ENCODE assay signal across 8 cellular contexts in genomic region chr17:45500478-45500877, GRCh38. TPM values are rescaled to one million over a fixed set of nuclear protein-coding genes. Genes with fewer than 3 reads are reported as not detected.
DNase-seq lines count a peak whose midpoint lies in the region; ATAC-seq, FAIRE-seq and TF ChIP-seq lines count a peak whose summit lies in the region.
"Not testable (repeated sequence)": the region's sequence is repeated elsewhere in the genome, so short reads cannot be mapped to it uniquely, and the experiment has no call there.

No MANE protein-coding gene starts in this region.

- not testable (repeated sequence) for H3K4me3 Mint-ChIP-seq in MCF 10A (ENCODE audit: unreplicated experiment)

- not testable (repeated sequence) for H3K56ac ChIP-seq in IMR-90 (ENCODE audit: extremely low read depth, insufficient read depth, low read length)

- ATAC-seq in A549, result peak; percentile 68 to 74
- peak; percentile 81 for ATAC-seq in IMR-90 (ENCODE audit: low read depth)
- peak in 6 of 8 donors; percentile 33 to 91 (median 76) for ATAC-seq in heart right ventricle
- peak; percentile 50 to 78 (median 66) for ATAC-seq in right lobe of liver
- peak; percentile 94 to 97 for ATAC-seq in gastrocnemius medialis

- H4K5ac ChIP-seq in IMR-90 (ENCODE audit: low read depth, low read length), result peak overlapping the region; percentile 69; the same call in 1 of the 2 replicates

- POLR2A ChIA-PET in A549 (lab: Yijun Ruan, JAX); IMR-90 (lab: Charles Lee; ENCODE audit: unreplicated experiment): not testable (repeated sequence)
- POLR2A ChIA-PET in MCF 10A (lab: Yijun Ruan, JAX), result interaction anchor here (0.6 kb wide), 1 partner anchor 188 kb away, joined by 3 read pairs; no protein-coding TSS in a partner anchor

- not testable (repeated sequence) for H3K14ac ChIP-seq in IMR-90 (replicated peaks; ENCODE audit: low read depth, low read length)

- TF ChIP-seq RAD21 in A549 (conservative IDR thresholded peaks at IDR 0.05 in 1 of 2, IDR thresholded peaks at IDR 0.05 in 1 of 2); IMR-90 (IDR thresholded peaks at IDR 0.05; ENCODE audit: low read length): not testable (repeated sequence)

- H3K18ac ChIP-seq in IMR-90 (ENCODE audit: low read depth, low read length), result peak overlapping the region; percentile 44; the same call in 1 of the 2 replicates

- not testable (repeated sequence) for H4K91ac ChIP-seq in IMR-90 (ENCODE audit: insufficient read depth, low read depth, low read length)

- H3K23ac ChIP-seq in IMR-90 (ENCODE audit: low read depth, low read length), result not testable (repeated sequence)

- CTCF ChIA-PET in A549 (lab: Yijun Ruan, JAX); IMR-90 (lab: Yijun Ruan, JAX); MCF 10A (lab: Yijun Ruan, JAX): not testable (repeated sequence)

- H3K4me1 ChIP-seq in A549; IMR-90 (ENCODE audit: control insufficient read depth, insufficient read depth, low read length); heart right ventricle; right lobe of liver; gastrocnemius medialis: not testable (repeated sequence)
- peaks cover 0 to 12% (median 0%) of the 10 kb centered on the region in 3 donors for H3K4me1 ChIP-seq in esophagus squamous epithelium

- H3K9me3 ChIP-seq in A549; IMR-90 (ENCODE audit: control insufficient read depth, insufficient read depth, low read length); esophagus squamous epithelium; heart right ventricle; right lobe of liver; gastrocnemius medialis: not testable (repeated sequence)

- DNase-seq in A549 (ENCODE audit: low read depth in 1 of 2, low spot score in 1 of 2) (peak in 1 of 2 experiments; percentile 26), SIG-M5 treated with dmso at 0.1 percent for 504 hours (lab: John Stamatoyannopoulos, UW; ENCODE audit: unreplicated experiment) (peak; percentile 2), MCF 10A (ENCODE audit: unreplicated experiment) (peak; percentile 4), gastrocnemius medialis (peak in 1 of 2 donors; percentile 30)
- not testable (repeated sequence) for DNase-seq in IMR-90; esophagus squamous epithelium (lab: John Stamatoyannopoulos, UW); heart right ventricle; right lobe of liver

- H3K79me1 ChIP-seq in IMR-90 (ENCODE audit: low read depth in 1 of 2, low read length in 2 of 2), result not testable (repeated sequence)

- H4K20me1 ChIP-seq in IMR-90 (ENCODE audit: insufficient read depth, low read length), result not testable (repeated sequence)

- H3K27ac Mint-ChIP-seq in MCF 10A (ENCODE audit: low read depth, unreplicated experiment), result not testable (repeated sequence)

- H2AK5ac ChIP-seq in IMR-90 (ENCODE audit: low read depth, low read length), result not testable (repeated sequence)

- TF ChIP-seq EP300 in A549 (IDR thresholded peaks at IDR 0.05), result not testable (repeated sequence)

- not testable (repeated sequence) for H3K27ac ChIP-seq in A549; IMR-90 (ENCODE audit: insufficient read depth, low read length); right lobe of liver; gastrocnemius medialis
- H3K27ac ChIP-seq in esophagus squamous epithelium (peak overlapping the region in 3 of 4 donors; percentile 42 to 63 (median 63)), heart right ventricle (peak overlapping the region in 1 of 10 donors; percentile 74)

- H2AFZ ChIP-seq in IMR-90 (replicated peaks; ENCODE audit: low read length, poor library complexity), result not testable (repeated sequence)

- TF ChIP-seq POLR2A in A549 (IDR thresholded peaks at IDR 0.05; ENCODE audit: low read length); IMR-90 (IDR thresholded peaks at IDR 0.05; ENCODE audit: low read depth, low read length); esophagus squamous epithelium (IDR thresholded peaks at IDR 0.05); right lobe of liver (IDR thresholded peaks at IDR 0.05); gastrocnemius medialis (IDR thresholded peaks at IDR 0.05): not testable (repeated sequence)

- H2BK120ac ChIP-seq in IMR-90 (ENCODE audit: low read depth, low read length), result not testable (repeated sequence)

- H3K27me3 ChIP-seq in IMR-90 (ENCODE audit: control insufficient read depth, insufficient read depth, low read length); esophagus squamous epithelium; heart right ventricle; right lobe of liver; gastrocnemius medialis: not testable (repeated sequence)

- not testable (repeated sequence) for H3K4me1 Mint-ChIP-seq in MCF 10A (ENCODE audit: insufficient read depth, unreplicated experiment)

- H3K4ac ChIP-seq in IMR-90 (ENCODE audit: low read depth, low read length), result not testable (repeated sequence)

- not testable (repeated sequence) for H3K27me3 Mint-ChIP-seq in MCF 10A (ENCODE audit: insufficient read depth, unreplicated experiment)

- not testable (repeated sequence) for H3K4me3 ChIP-seq in A549; IMR-90 (ENCODE audit: insufficient read depth, low read depth, low read length); esophagus squamous epithelium; heart right ventricle; right lobe of liver; gastrocnemius medialis

- not testable (repeated sequence) for H3K9ac ChIP-seq in IMR-90 (ENCODE audit: low read depth, low read length)

- H3K36me3 ChIP-seq in IMR-90 (ENCODE audit: control insufficient read depth, insufficient read depth, low read length); esophagus squamous epithelium; heart right ventricle; right lobe of liver; gastrocnemius medialis: not testable (repeated sequence)

- dilution Hi-C loops in IMR-90 (cut with HindIII; ENCODE audit: low sequenced_read_pairs, unreplicated experiment), result not testable (repeated sequence)

- in situ Hi-C loops in IMR-90 (cut with MboI; ENCODE audit: low sequenced_read_pairs); gastrocnemius medialis (cut with MboI; ENCODE audit: low sequenced_read_pairs in 4 of 4): not testable (repeated sequence)

- not testable (repeated sequence) for H2BK15ac ChIP-seq in IMR-90 (ENCODE audit: low read depth, low read length)

- not testable (repeated sequence) for FAIRE-seq in A549 (lab: Jason Lieb, UNC)

- H3K36me3 Mint-ChIP-seq in MCF 10A (ENCODE audit: insufficient read depth, unreplicated experiment), result not testable (repeated sequence)

- not testable (repeated sequence) for H4K8ac ChIP-seq in IMR-90 (ENCODE audit: low read depth in 2 of 2, low read length in 2 of 2)

- not testable (repeated sequence) for TF ChIP-seq CTCF in A549 (IDR thresholded peaks at IDR 0.05); IMR-90 (conservative IDR thresholded peaks at IDR 0.05; ENCODE audit: low read depth, low read length); MCF 10A (IDR thresholded peaks at IDR 0.05; ENCODE audit: unreplicated experiment); esophagus squamous epithelium (IDR thresholded peaks at IDR 0.05); heart right ventricle (IDR thresholded peaks at IDR 0.05); right lobe of liver (IDR thresholded peaks at IDR 0.05); gastrocnemius medialis (IDR thresholded peaks at IDR 0.05 in 4 of 5, conservative IDR thresholded peaks at IDR 0.05 in 1 of 5)

- H2AK9ac ChIP-seq in IMR-90 (replicated peaks; ENCODE audit: low read depth, low read length, poor library complexity), result not testable (repeated sequence)

- H3K4me2 ChIP-seq in A549; IMR-90 (ENCODE audit: low read depth, low read length): not testable (repeated sequence)

- not testable (repeated sequence) for H2BK20ac ChIP-seq in IMR-90 (ENCODE audit: low read depth, low read length)

- H3K9me1 ChIP-seq in IMR-90 (ENCODE audit: insufficient read depth, low read length), result not testable (repeated sequence)

- not testable (repeated sequence) for H2BK5ac ChIP-seq in IMR-90 (ENCODE audit: low read depth, low read length, poor library complexity, severe bottlenecking)

- not testable (repeated sequence) for H3K9me3 Mint-ChIP-seq in MCF 10A (ENCODE audit: unreplicated experiment)

- intact Hi-C loops in IMR-90 (cut with micrococcal nuclease); MCF 10A (cut with micrococcal nuclease); esophagus squamous epithelium (cut with DNase I); heart right ventricle (cut with DNase I); right lobe of liver (cut with DNase I); gastrocnemius medialis (cut with DNase I; ENCODE audit: low total_unique reads): not testable (repeated sequence)

- WGBS in A549 (ENCODE audit: missing lambda C conversion rate), result 96% methylated on average over 2 of the region's 2 CpGs
- WGBS in IMR-90 (ENCODE audit: extremely low coverage in 2 of 2, insufficient read length in 1 of 2), 2 experiments, result no CpG with 5 or more reads among the region's 2 CpGs
- WGBS in esophagus squamous epithelium, 2 donors, result no CpG with 5 or more reads among the region's 2 CpGs
- WGBS in heart right ventricle, 2 donors, result 50 to 78% methylated on average over 1 of the region's 2 CpGs
- WGBS in right lobe of liver (ENCODE audit: insufficient coverage, low coverage, low lambda C conversion rate, missing lambda C conversion rate), result 33% methylated on average over 1 of the region's 2 CpGs

- not testable (repeated sequence) for BruUV-seq in IMR-90 (replicated peaks; lab: Mats Ljungman, UMichigan); MCF 10A (replicated peaks; lab: Mats Ljungman, UMichigan)

RNA-seq across cellular contexts. Expression of gene PLEKHM1, which starts 10.0 kb away (rescaled TPM):
- polyA plus RNA-seq in A549 (2011; rRNA removed) (14.8 and 17.9 TPM in 2 replicates), A549 (2017; fragmentation: RNase III; extraction: RNeasy Plus Mini Kit Qiagen cat#74134 plus additional on column Dnase treatment) (10.7 to 13.4 TPM (median 13.2 TPM) in 3 replicates), IMR-90 (2012; rRNA removed) (16.4 and 17.1 TPM in 2 replicates), heart right ventricle (10 to 100 TPM in 1 of 2 donors, 1 to 10 TPM in 1; 9.9 to 14.8 TPM)
- 14.2 and 15.5 TPM in 2 replicates for polyA plus RNA-seq in A549 (2012; cell fraction: cytosol; rRNA removed)
- polyA plus RNA-seq in A549 (2012; cell fraction: nucleus; rRNA removed), result 22.9 and 34.1 TPM in 2 replicates
- polyA minus RNA-seq in A549 (2011; rRNA and poly(A)+ RNA removed), result 67.3 and 71.0 TPM in 2 replicates
- total RNA-seq in IMR-90 (2012; rRNA removed) (4.2 and 4.7 TPM in 2 replicates), MCF 10A (2022) (53.4 and 87.4 TPM in 2 replicates), esophagus squamous epithelium (100 to 1,000 TPM in 1 of 4 donors, 10 to 100 TPM in 3; 47.7 to 105 (median 81.1) TPM), heart right ventricle (10 to 100 TPM; 22.5 to 46.9 (median 25.8) TPM), right lobe of liver (10 to 100 TPM; 11.9 to 27.5 (median 23.1) TPM), gastrocnemius medialis (10 to 100 TPM; 27.5 to 86.8 (median 31.3) TPM)
- polyA plus RNA-seq in IMR-90 (2012; cell fraction: cytosol; rRNA removed), result 19.0 and 19.9 TPM in 2 replicates
- polyA plus RNA-seq in IMR-90 (2012; cell fraction: nucleus; rRNA removed; ENCODE audit: low replicate concordance), result 35.0 and 53.2 TPM in 2 replicates
